ENCODE assay signal across 13 cellular contexts in genomic region chr3:42081814-42082473, GRCh38. TPM values are rescaled to one million over a fixed set of nuclear protein-coding genes. Genes with fewer than 3 reads are reported as not detected.
DNase-seq lines count a peak whose midpoint lies in the region; ATAC-seq and TF ChIP-seq lines count a peak whose summit lies in the region.
"Had no signal": no experiment of that assay in that cellular context is flagged by ENCODE, and none has a peak within 500 bp of the region (broad histone marks: within the 10 kb centered on the region; RNA-seq: fewer than 3 reads in every experiment).

No MANE protein-coding gene starts in this region.

- H3K4me3 ChIP-seq in adrenal gland (no peak overlapping the region), osteoblast (ENCODE audit: insufficient read depth, low read length) (no peak overlapping the region)
- H3K4me3 ChIP-seq: SJSA1 had no signal

- peak overlapping the region; percentile 67 for H3K27ac Mint-ChIP-seq in Calu3 (ENCODE audit: unreplicated experiment)
- peak overlapping the region; percentile 68 for H3K27ac Mint-ChIP-seq in HFFc6
- no peak overlapping the region for H3K27ac Mint-ChIP-seq in WTC11

- H3K4me3 Mint-ChIP-seq in Calu3 (ENCODE audit: low read depth, unreplicated experiment): no peak overlapping the region
- H3K4me3 Mint-ChIP-seq in HFFc6: peak overlapping the region; percentile 58; the same call in 1 of the 2 replicates
- no peak overlapping the region for H3K4me3 Mint-ChIP-seq in WTC11

- no peak overlapping the region for H3K4me2 ChIP-seq in osteoblast (ENCODE audit: insufficient read depth, low read length)

- H3K4me1 Mint-ChIP-seq in Calu3 (ENCODE audit: low read depth, unreplicated experiment): peaks cover 50% of the 10 kb centered on the region
- peaks cover 85% of the 10 kb centered on the region for H3K4me1 Mint-ChIP-seq in HFFc6 (ENCODE audit: low read depth)
- H3K4me1 Mint-ChIP-seq in WTC11: peaks cover 25% of the 10 kb centered on the region

- H3K27ac ChIP-seq in adrenal gland: peak overlapping the region; percentile 39 to 82 (median 45)
- peak overlapping the region; percentile 79 for H3K27ac ChIP-seq in osteoblast (ENCODE audit: low read depth, low read length)

- no TSS peak for BruUV-seq in Calu3 (replicated peaks; lab: Mats Ljungman, UMichigan)

- POLR2A ChIA-PET in WTC11 (lab: Charles Lee): no interaction called here

- H3K27me3 ChIP-seq in adrenal gland: no peaks in the 10 kb centered on the region
- no peaks in the 10 kb centered on the region for H3K27me3 ChIP-seq in osteoblast (ENCODE audit: insufficient read depth, low read length)
- H3K27me3 ChIP-seq: SJSA1 had no signal

- peaks cover 13% of the 10 kb centered on the region for H3K36me3 Mint-ChIP-seq in Calu3 (ENCODE audit: insufficient read depth, unreplicated experiment)
- peaks cover 15% of the 10 kb centered on the region for H3K36me3 Mint-ChIP-seq in HFFc6 (ENCODE audit: low read depth)
- H3K36me3 Mint-ChIP-seq in WTC11: peaks cover 14% of the 10 kb centered on the region

- no peak overlapping the region for H2AFZ ChIP-seq in osteoblast (ENCODE audit: low read length)

- H3K36me3 ChIP-seq in adrenal gland (replicated peaks in 1 of 2) (no peaks in the 10 kb centered on the region), osteoblast (ENCODE audit: insufficient read depth, low read length) (no peaks in the 10 kb centered on the region)
- H3K36me3 ChIP-seq: SJSA1 had no signal

- no peak for TF ChIP-seq POLR2A in adrenal gland (IDR thresholded peaks at IDR 0.05)

- no peaks in the 10 kb centered on the region for H3K9me3 ChIP-seq in adrenal gland (replicated peaks in 1 of 3)
- no peaks in the 10 kb centered on the region for H3K9me3 ChIP-seq in osteoblast (ENCODE audit: low read depth, low read length)
- H3K9me3 ChIP-seq: SJSA1 had no signal

- H3K27me3 Mint-ChIP-seq in Calu3 (ENCODE audit: unreplicated experiment) (no peaks in the 10 kb centered on the region), HFFc6 (ENCODE audit: insufficient read depth) (no peaks in the 10 kb centered on the region; the same call in 1 of the 2 replicates), WTC11 (ENCODE audit: low read depth) (no peaks in the 10 kb centered on the region)

- peaks cover 3% of the 10 kb centered on the region for H4K20me1 ChIP-seq in osteoblast (ENCODE audit: insufficient read depth, low read length)

- TF ChIP-seq CTCF in Calu3 (IDR thresholded peaks at IDR 0.05; ENCODE audit: unreplicated experiment): no peak
- no peak for TF ChIP-seq CTCF in HFFc6 (IDR thresholded peaks at IDR 0.05)
- no peak for TF ChIP-seq CTCF in adrenal gland (IDR thresholded peaks at IDR 0.05)
- no peak for TF ChIP-seq CTCF in osteoblast (IDR thresholded peaks at IDR 0.05; ENCODE audit: extremely low read depth, low read depth, low read length)
- TF ChIP-seq CTCF in WTC11 (IDR thresholded peaks at IDR 0.05): no peak

- peaks cover 94% of the 10 kb centered on the region for H3K79me2 ChIP-seq in osteoblast (ENCODE audit: insufficient read depth, low read length)

- ATAC-seq in WTC11: no peak

- no peak for DNase-seq in Calu3
- DNase-seq in HFFc6: no peak
- DNase-seq in adrenal gland: peak in 1 of 7 donors; percentile 9
- no peak for DNase-seq in osteoblast (ENCODE audit: insufficient read length, low spot score, missing footprints)
- DNase-seq in WTC11 (ENCODE audit: low spot score): no peak
- DNase-seq in mesenteric fat pad (ENCODE audit: low spot score): no peak
- DNase-seq in NCI-H2107 treated with DMSO at 0.1 percent for 48 hours (lab: John Stamatoyannopoulos, UW; ENCODE audit: unreplicated experiment): no peak
- no peak for DNase-seq in LoVo (ENCODE audit: low spot score)
- DNase-seq: activated gamma-delta T cell treated with Interleukin-2 at 50 U/mL for 16 hours, DND-41, mesendoderm, NCI-H1436 had no signal

- H3K4me1 ChIP-seq in adrenal gland (replicated peaks in 1 of 2) (peaks cover 30 to 34% of the 10 kb centered on the region in 2 donors), osteoblast (ENCODE audit: insufficient read depth, low read length) (peaks cover 35% of the 10 kb centered on the region)

- intact Hi-C loops in Calu3 (cut with micrococcal nuclease; ENCODE audit: unreplicated experiment) (loop anchor here (5.0 kb wide), 1 partner anchor 65 kb away; no protein-coding TSS in a partner anchor), adrenal gland (cut with DNase I) (no loop called here)

- no peaks in the 10 kb centered on the region for H3K9me3 Mint-ChIP-seq in Calu3 (ENCODE audit: low read depth, unreplicated experiment)
- H3K9me3 Mint-ChIP-seq in HFFc6: peaks cover 4% of the 10 kb centered on the region; the same call in 1 of the 2 replicates
- peaks cover 13% of the 10 kb centered on the region for H3K9me3 Mint-ChIP-seq in WTC11

- WGBS in adrenal gland, 4 donors: 69 to 73% (median 70%) methylated on average over 7 of the region's 7 CpGs

- CTCF ChIA-PET in Calu3 (lab: Charles Lee): interaction anchor here (0.7 to 1.0 kb wide), 2 partner anchors 26 to 57 kb away, joined by 3 to 4 read pairs; no protein-coding TSS in a partner anchor
- CTCF ChIA-PET in WTC11 (lab: Charles Lee): interaction anchor here (0.7 to 1.0 kb wide), 2 partner anchors 10 to 84 kb away, joined by 3 read pairs; no protein-coding TSS in a partner anchor

TF ChIP-seq in WTC11, 78 proteins besides CTCF, POLR2A, EP300 and RAD21 (continues in another document):
- TF ChIP-seq ARID4B (CRISPR knock-in tag; IDR thresholded peaks at IDR 0.05; ENCODE audit: borderline replicate concordance): no peak
- TF ChIP-seq ZBTB43 (CRISPR knock-in tag; IDR thresholded peaks at IDR 0.05): no peak
- TF ChIP-seq MAX (CRISPR knock-in tag; IDR thresholded peaks at IDR 0.05): no peak
- no peak for TF ChIP-seq NFE2L1 (CRISPR knock-in tag; IDR thresholded peaks at IDR 0.05)
- no peak for TF ChIP-seq ZNF138 (CRISPR knock-in tag; conservative IDR thresholded peaks at IDR 0.05)
- TF ChIP-seq ZNF425 (CRISPR knock-in tag; conservative IDR thresholded peaks at IDR 0.05): no peak

RNA-seq across cellular contexts. Expression of gene TRAK1, which starts 9.2 kb away (rescaled TPM):
- 89.9 and 108 TPM in 2 replicates for total RNA-seq in Calu3 (2022)
- 10 to 100 TPM; 50.6 to 54.3 (median 52.3) TPM for total RNA-seq in HFFc6 (2021; fragmentation: NEBNext Ultra II Directional; extraction: Animal tissue kit (Norgen Biotek cat#: 25700))
- 10 to 100 TPM; 24.6 to 38.1 (median 28.8) TPM for total RNA-seq in adrenal gland
- polyA plus RNA-seq in adrenal gland: 10 to 100 TPM; 13.1 to 20.1 (median 18.7) TPM
- total RNA-seq in osteoblast: 60.4 and 65.7 TPM in 2 replicates
- 34.6 to 41.0 TPM (median 34.8 TPM) in 3 replicates for total RNA-seq in WTC11 (2021)
- 38.3 TPM for total RNA-seq in mesenteric fat pad
